18 cellular contexts compared by ENCODE assay signal in genomic region chr6:42696526-42697267, GRCh38. TPM values are rescaled to one million over a fixed set of nuclear protein-coding genes. Genes with fewer than 3 reads are reported as not detected.
DNase-seq lines count a peak whose midpoint lies in the region; ATAC-seq, FAIRE-seq and TF ChIP-seq lines count a peak whose summit lies in the region.
"Had no signal": no experiment of that assay in that cellular context is flagged by ENCODE, and none has a peak within 500 bp of the region (broad histone marks: within the 10 kb centered on the region; RNA-seq: fewer than 3 reads in every experiment).

No MANE protein-coding gene starts in this region.

- H3K4me3 Mint-ChIP-seq in HFFc6: peak overlapping the region; percentile 10
- no peak overlapping the region for H3K4me3 Mint-ChIP-seq in naive thymus-derived CD8-positive, alpha-beta T cell
- H3K4me3 Mint-ChIP-seq: activated CD8-positive, alpha-beta memory T cell treated with anti-CD3 and anti-CD28 coated beads, Interleukin-2, amount 10 ng/mL, durations not matched to agents 7 days and 5 days; activated naive CD4-positive, alpha-beta T cell treated with anti-CD3 and anti-CD28 coated beads, Interleukin-2, amount 10 ng/mL, durations not matched to agents 7 days and 5 days had no signal

- H3K27ac ChIP-seq in A549 (no peak overlapping the region), spleen (peak overlapping the region in 2 of 8 donors; percentile 9 to 24)
- H3K27ac ChIP-seq: foreskin keratinocyte had no signal

- no peaks in the 10 kb centered on the region for H3K9me3 Mint-ChIP-seq in HFFc6
- H3K9me3 Mint-ChIP-seq in naive thymus-derived CD8-positive, alpha-beta T cell: no peaks in the 10 kb centered on the region
- H3K9me3 Mint-ChIP-seq: activated naive CD4-positive, alpha-beta T cell treated with anti-CD3 and anti-CD28 coated beads, Interleukin-2, amount 10 ng/mL, durations not matched to agents 7 days and 5 days had no signal

- ATAC-seq in A549 (no peak), HG02840 (IDR thresholded peaks at IDR 0.05; ENCODE audit: low FRiP score, unreplicated experiment) (no peak)
- no peak for ATAC-seq in naive thymus-derived CD8-positive, alpha-beta T cell
- ATAC-seq: activated CD8-positive, alpha-beta memory T cell treated with anti-CD3 and anti-CD28 coated beads, Interleukin-2, amount 10 ng/mL, durations not matched to agents 7 days and 5 days; foreskin keratinocyte had no signal

- H3K4me1 Mint-ChIP-seq in HFFc6 (ENCODE audit: low read depth): peaks cover 67% of the 10 kb centered on the region
- peaks cover 17 to 34% (median 31%) of the 10 kb centered on the region in 4 donors for H3K4me1 Mint-ChIP-seq in naive thymus-derived CD8-positive, alpha-beta T cell

- H3K4me3 ChIP-seq in A549: no peak overlapping the region
- no peak overlapping the region for H3K4me3 ChIP-seq in spleen

- no peaks in the 10 kb centered on the region for H3K27me3 ChIP-seq in spleen (replicated peaks in 1 of 7)
- H3K27me3 ChIP-seq: foreskin keratinocyte had no signal

- H3K36me3 Mint-ChIP-seq in HFFc6 (ENCODE audit: low read depth): peaks cover 26% of the 10 kb centered on the region
- H3K36me3 Mint-ChIP-seq in naive thymus-derived CD8-positive, alpha-beta T cell: peaks cover 0 to 13% (median 4%) of the 10 kb centered on the region in 3 donors

- no peak for DNase-seq in A549 (ENCODE audit: low read depth in 1 of 2, low spot score in 1 of 2)
- peak; percentile 67 for DNase-seq in HFFc6
- peak; percentile 75 for DNase-seq in fibroblast of gingiva (ENCODE audit: low read depth)
- no peak for DNase-seq in naive thymus-derived CD8-positive, alpha-beta T cell
- DNase-seq in iPS-NIHi11 (ENCODE audit: low spot score): no peak
- no peak for DNase-seq in spleen
- DNase-seq in activated CD8-positive, alpha-beta memory T cell treated with anti-CD3 and anti-CD28 coated beads for 24 hours: no peak
- DNase-seq: activated CD8-positive, alpha-beta memory T cell treated with anti-CD3 and anti-CD28 coated beads, Interleukin-2, amount 10 ng/mL, durations not matched to agents 7 days and 5 days; activated naive CD4-positive, alpha-beta T cell treated with anti-CD3 and anti-CD28 coated beads, Interleukin-2, amount 10 ng/mL, durations not matched to agents 7 days and 5 days; AML-193; cortex of kidney; DMS53; foreskin keratinocyte; Karpas-422; NCI-H187 treated with DMSO at 0.1 percent for 48 hours; NCI-H82 had no signal

- CTCF ChIA-PET in A549 (lab: Yijun Ruan, JAX): interaction anchor here (1.7 kb wide), 1 partner anchor 35 kb away, joined by 7 read pairs; no protein-coding TSS in a partner anchor

- H3K27me3 Mint-ChIP-seq in HFFc6 (ENCODE audit: insufficient read depth): no peaks in the 10 kb centered on the region; the same call in 1 of the 2 replicates
- H3K27me3 Mint-ChIP-seq in naive thymus-derived CD8-positive, alpha-beta T cell: no peaks in the 10 kb centered on the region
- H3K27me3 Mint-ChIP-seq: activated CD8-positive, alpha-beta memory T cell treated with anti-CD3 and anti-CD28 coated beads, Interleukin-2, amount 10 ng/mL, durations not matched to agents 7 days and 5 days; activated naive CD4-positive, alpha-beta T cell treated with anti-CD3 and anti-CD28 coated beads, Interleukin-2, amount 10 ng/mL, durations not matched to agents 7 days and 5 days had no signal

- H3K36me3 ChIP-seq in spleen: peaks cover 0 to 37% (median 20%) of the 10 kb centered on the region in 6 donors

- H3K4me1 ChIP-seq in A549: no peaks in the 10 kb centered on the region
- H3K4me1 ChIP-seq in spleen: peaks cover 0 to 16% (median 3%) of the 10 kb centered on the region in 6 donors

- H3K27ac Mint-ChIP-seq in HFFc6: peak overlapping the region; percentile 75
- peak overlapping the region in 8 of 10 donors; percentile 6 to 83 (median 44) for H3K27ac Mint-ChIP-seq in naive thymus-derived CD8-positive, alpha-beta T cell
- H3K27ac Mint-ChIP-seq: activated CD8-positive, alpha-beta memory T cell treated with anti-CD3 and anti-CD28 coated beads, Interleukin-2, amount 10 ng/mL, durations not matched to agents 7 days and 5 days had no signal

- TF ChIP-seq RAD21 in A549 (conservative IDR thresholded peaks at IDR 0.05 in 1 of 2, IDR thresholded peaks at IDR 0.05 in 1 of 2): no peak

- TF ChIP-seq POLR2A in A549 (IDR thresholded peaks at IDR 0.05; ENCODE audit: low read length) (no peak), spleen (IDR thresholded peaks at IDR 0.05) (no peak)

- POLR2A ChIA-PET in A549 (lab: Yijun Ruan, JAX): no interaction called here
- POLR2A ChIA-PET in naive thymus-derived CD8-positive, alpha-beta T cell (lab: Charles Lee): interaction anchor here (0.5 to 1.2 kb wide), 3 partner anchors 78 to 548 kb away, joined by 3 to 4 read pairs (median 3); no protein-coding TSS in a partner anchor

- intact Hi-C loops in spleen (cut with DNase I; ENCODE audit: low total_unique reads): no loop called here

- TF ChIP-seq CTCF in A549 (IDR thresholded peaks at IDR 0.05) (no peak), HFFc6 (IDR thresholded peaks at IDR 0.05) (no peak), spleen (IDR thresholded peaks at IDR 0.05 in 8 of 11, conservative IDR thresholded peaks at IDR 0.05 in 3 of 11) (no peak)

- H3K4me2 ChIP-seq in A549: no peak overlapping the region

- H3K9me3 ChIP-seq in A549 (no peaks in the 10 kb centered on the region), spleen (no peaks in the 10 kb centered on the region)

- 79% methylated on average over 7 of the region's 7 CpGs for WGBS in A549 (ENCODE audit: missing lambda C conversion rate)
- WGBS in spleen, 5 donors: 78 to 90% (median 81%) methylated on average over 7 of the region's 7 CpGs

- FAIRE-seq in A549 (lab: Jason Lieb, UNC): no peak
- FAIRE-seq: GM12892 had no signal

- TF ChIP-seq EP300 in A549 (IDR thresholded peaks at IDR 0.05): no peak

TF ChIP-seq in A549, 52 proteins besides CTCF, POLR2A, EP300 and RAD21:
- TF ChIP-seq MAFK (IDR thresholded peaks at IDR 0.05; ENCODE audit: partially characterized antibody) (peak; percentile 69), NFE2L2 (conservative IDR thresholded peaks at IDR 0.05; ENCODE audit: low read length) (no peak), ZSCAN20 (CRISPR knock-in tag; IDR thresholded peaks at IDR 0.05) (no peak), SMC3 (IDR thresholded peaks at IDR 0.05) (no peak), ZFP36 (IDR thresholded peaks at IDR 0.05; ENCODE audit: borderline replicate concordance, partially characterized antibody) (no peak), HES2 (IDR thresholded peaks at IDR 0.05) (no peak)

RNA-seq across cellular contexts. Expression of gene PRPH2, which starts 25.7 kb away (rescaled TPM):
- not detected in 2 replicates for polyA plus RNA-seq in A549 (2011; rRNA removed)
- not detected in 2 replicates for polyA plus RNA-seq in A549 (2012; cell fraction: cytosol; rRNA removed)
- polyA plus RNA-seq in A549 (2012; cell fraction: nucleus; rRNA removed): not detected in 2 replicates
- polyA plus RNA-seq in A549 (2017; fragmentation: RNase III; extraction: RNeasy Plus Mini Kit Qiagen cat#74134 plus additional on column Dnase treatment): not detected in 3 replicates
- not detected in 2 replicates for polyA minus RNA-seq in A549 (2011; rRNA and poly(A)+ RNA removed)
- 1 to 10 TPM in 2 of 6 experiments, under 1 TPM in 4; 0.19 to 2.0 (median 0.37) TPM for total RNA-seq in HFFc6 (2021; fragmentation: NEBNext Ultra II Directional; extraction: Animal tissue kit (Norgen Biotek cat#: 25700))
- total RNA-seq in naive thymus-derived CD8-positive, alpha-beta T cell: under 1 TPM in 1 of 2 experiments, not detected in 1; 0.33 TPM
- polyA plus RNA-seq in naive thymus-derived CD8-positive, alpha-beta T cell: under 1 TPM in 1 of 3 donors, not detected in 2; 0.08 TPM
- 1 to 10 TPM in 4 of 7 donors, under 1 TPM in 3; 0.59 to 1.8 (median 1.3) TPM for total RNA-seq in spleen
- polyA plus RNA-seq in spleen: under 1 TPM; 0.27 to 0.67 (median 0.48) TPM
- total RNA-seq: foreskin keratinocyte had no signal

RNA-seq across cellular contexts. Expression of gene TBCC, which starts 49.2 kb away (rescaled TPM):
- polyA plus RNA-seq in A549 (2011; rRNA removed) (10.2 and 10.3 TPM in 2 replicates), A549 (2017; fragmentation: RNase III; extraction: RNeasy Plus Mini Kit Qiagen cat#74134 plus additional on column Dnase treatment) (12.3 to 13.3 TPM (median 12.4 TPM) in 3 replicates), spleen (10 to 100 TPM; 51.7 to 63.2 (median 56.0) TPM)
- polyA plus RNA-seq in A549 (2012; cell fraction: cytosol; rRNA removed): 10.3 and 12.8 TPM in 2 replicates
- polyA plus RNA-seq in A549 (2012; cell fraction: nucleus; rRNA removed): 11.8 and 12.4 TPM in 2 replicates
- 8.1 and 8.3 TPM in 2 replicates for polyA minus RNA-seq in A549 (2011; rRNA and poly(A)+ RNA removed)
- total RNA-seq in HFFc6 (2021; fragmentation: NEBNext Ultra II Directional; extraction: Animal tissue kit (Norgen Biotek cat#: 25700)): 10 to 100 TPM; 20.6 to 25.2 (median 22.5) TPM
- total RNA-seq in naive thymus-derived CD8-positive, alpha-beta T cell: 10 to 100 TPM; 76.0 to 77.0 TPM
- 100 to 1,000 TPM; 112 to 126 (median 125) TPM for polyA plus RNA-seq in naive thymus-derived CD8-positive, alpha-beta T cell
- 10 to 100 TPM; 22.2 to 63.3 (median 25.6) TPM for total RNA-seq in spleen

Comparison
In these comparisons a context has a peak if more than half of its experiments do, and no peak if none do; other contexts are left out.
1. DNase-seq: peak in HFFc6 (single experiment) and fibroblast of gingiva (single experiment); none in A549 (0 of 2), naive thymus-derived CD8-positive, alpha-beta T cell (0 of 10), iPS-NIHi11 (single experiment), spleen (single experiment) and activated CD8-positive, alpha-beta memory T cell treated with anti-CD3 and anti-CD28 coated beads for 24 hours (single experiment).